11 cellular contexts compared by ENCODE assay signal in genomic region chrX:45077748-45078424, GRCh38.
A peak's percentile ranks its signal among the peaks of the same experiment; 100 is the strongest.
DNase-seq lines count a peak whose midpoint lies in the region; ATAC-seq and TF ChIP-seq lines count a peak whose summit lies in the region.
"Had no signal": no experiment of that assay in that cellular context is flagged by ENCODE, and none has a peak within 500 bp of the region (broad histone marks: within the 10 kb centered on the region; RNA-seq: fewer than 3 reads in every experiment).

No MANE protein-coding gene starts in this region.

- no peaks in the 10 kb centered on the region for H3K9me3 ChIP-seq in upper lobe of right lung
- H3K9me3 ChIP-seq: tibial nerve had no signal

- H3K4me1 Mint-ChIP-seq in activated CD8-positive, alpha-beta T cell treated with anti-CD3 and anti-CD28 coated beads for 36 hours (ENCODE audit: low read depth): peaks cover 37% of the 10 kb centered on the region
- H3K4me1 Mint-ChIP-seq in stimulated activated naive CD8-positive, alpha-beta T cell treated with anti-CD3 and anti-CD28 coated beads, Interleukin-15, amount 100 ng/mL, for 72 hours: peaks cover 28% of the 10 kb centered on the region

- POLR2A ChIA-PET in activated CD8-positive, alpha-beta T cell treated with anti-CD3 and anti-CD28 coated beads for 36 hours (lab: Charles Lee): no interaction called here

- no peak overlapping the region for H3K27ac ChIP-seq in upper lobe of right lung
- H3K27ac ChIP-seq: tibial nerve had no signal

- TF ChIP-seq CTCF in activated CD8-positive, alpha-beta T cell treated with anti-CD3 and anti-CD28 coated beads for 36 hours (IDR thresholded peaks at IDR 0.05): no peak
- no peak for TF ChIP-seq CTCF in upper lobe of right lung (IDR thresholded peaks at IDR 0.05)

- no peaks in the 10 kb centered on the region for H3K27me3 Mint-ChIP-seq in activated CD8-positive, alpha-beta T cell treated with anti-CD3 and anti-CD28 coated beads for 36 hours
- H3K27me3 Mint-ChIP-seq in stimulated activated naive CD8-positive, alpha-beta T cell treated with anti-CD3 and anti-CD28 coated beads, Interleukin-15, amount 100 ng/mL, for 72 hours: no peaks in the 10 kb centered on the region

- H3K36me3 Mint-ChIP-seq in activated CD8-positive, alpha-beta T cell treated with anti-CD3 and anti-CD28 coated beads for 36 hours (ENCODE audit: low read depth): peaks cover 22% of the 10 kb centered on the region

- peak; percentile 7 for DNase-seq in stimulated activated CD4-positive, alpha-beta T cell treated with anti-CD3 and anti-CD28 coated beads, Interleukin-4, amount 100 ng/mL, for 24 hours
- DNase-seq in stimulated activated CD4-positive, alpha-beta T cell treated with anti-CD3 and anti-CD28 coated beads, Interleukin-4, amount 100 ng/mL, for 1 hour: no peak
- peak; percentile 26 for DNase-seq in activated CD8-positive, alpha-beta T cell treated with anti-CD3 and anti-CD28 coated beads for 36 hours
- DNase-seq in stimulated activated naive CD8-positive, alpha-beta T cell treated with anti-CD3 and anti-CD28 coated beads, Interleukin-15, amount 100 ng/mL, for 72 hours: peak in 1 of 2 donors; percentile 12
- DNase-seq in upper lobe of right lung (no peak), NCI-H2029 (lab: John Stamatoyannopoulos, UW) (no peak), NCI-H446 treated with DMSO at 0.1 percent for 48 hours (lab: John Stamatoyannopoulos, UW) (no peak)
- DNase-seq: C1 segment of cervical spinal cord, NCI-H1105 treated with DMSO at 0.1 percent for 48 hours had no signal

- peak; percentile 61 for ATAC-seq in HG03045 (IDR thresholded peaks at IDR 0.05; ENCODE audit: unreplicated experiment)
- ATAC-seq in activated CD8-positive, alpha-beta T cell treated with anti-CD3 and anti-CD28 coated beads for 36 hours: peak; percentile 78
- peak; percentile 84 for ATAC-seq in stimulated activated naive CD8-positive, alpha-beta T cell treated with anti-CD3 and anti-CD28 coated beads, Interleukin-15, amount 100 ng/mL, for 72 hours
- no peak for ATAC-seq in upper lobe of right lung

- intact Hi-C loops in activated CD8-positive, alpha-beta T cell treated with anti-CD3 and anti-CD28 coated beads for 36 hours (cut with micrococcal nuclease): no loop called here
- intact Hi-C loops in upper lobe of right lung (cut with DNase I): no loop called here

- H3K27ac Mint-ChIP-seq in activated CD8-positive, alpha-beta T cell treated with anti-CD3 and anti-CD28 coated beads for 36 hours: peak overlapping the region; percentile 80
- peak overlapping the region in 1 of 2 donors; percentile 81 for H3K27ac Mint-ChIP-seq in stimulated activated naive CD8-positive, alpha-beta T cell treated with anti-CD3 and anti-CD28 coated beads, Interleukin-15, amount 100 ng/mL, for 72 hours

- CTCF ChIA-PET in activated CD8-positive, alpha-beta T cell treated with anti-CD3 and anti-CD28 coated beads for 36 hours (lab: Charles Lee): interaction anchor here (0.7 kb wide), 1 partner anchor 10 kb away, joined by 3 read pairs; no protein-coding TSS in a partner anchor

- no peaks in the 10 kb centered on the region for H3K27me3 ChIP-seq in upper lobe of right lung
- H3K27me3 ChIP-seq: tibial nerve had no signal

- H3K4me3 ChIP-seq in upper lobe of right lung: no peak overlapping the region
- H3K4me3 ChIP-seq: tibial nerve had no signal

- H3K4me3 Mint-ChIP-seq in activated CD8-positive, alpha-beta T cell treated with anti-CD3 and anti-CD28 coated beads for 36 hours: peak overlapping the region; percentile 37
- peak overlapping the region; percentile 48 to 85 for H3K4me3 Mint-ChIP-seq in stimulated activated naive CD8-positive, alpha-beta T cell treated with anti-CD3 and anti-CD28 coated beads, Interleukin-15, amount 100 ng/mL, for 72 hours

- H3K4me1 ChIP-seq in upper lobe of right lung: no peaks in the 10 kb centered on the region
- H3K4me1 ChIP-seq: tibial nerve had no signal

- peaks cover 11% of the 10 kb centered on the region for H3K36me3 ChIP-seq in upper lobe of right lung

- no peaks in the 10 kb centered on the region for H3K9me3 Mint-ChIP-seq in activated CD8-positive, alpha-beta T cell treated with anti-CD3 and anti-CD28 coated beads for 36 hours
- H3K9me3 Mint-ChIP-seq in stimulated activated naive CD8-positive, alpha-beta T cell treated with anti-CD3 and anti-CD28 coated beads, Interleukin-15, amount 100 ng/mL, for 72 hours: no peaks in the 10 kb centered on the region

Comparison
In these comparisons a context has a peak if more than half of its experiments do, and no peak if none do; other contexts are left out.
1. DNase-seq: peak in stimulated activated CD4-positive, alpha-beta T cell treated with anti-CD3 and anti-CD28 coated beads, Interleukin-4, amount 100 ng/mL, for 24 hours (single experiment) and activated CD8-positive, alpha-beta T cell treated with anti-CD3 and anti-CD28 coated beads for 36 hours (single experiment); none in stimulated activated CD4-positive, alpha-beta T cell treated with anti-CD3 and anti-CD28 coated beads, Interleukin-4, amount 100 ng/mL, for 1 hour (single experiment), upper lobe of right lung (single experiment), NCI-H2029 (single experiment) and NCI-H446 treated with DMSO at 0.1 percent for 48 hours (single experiment).